2 cellular contexts compared by ENCODE assay signal in genomic region chr7:26213821-26214515, GRCh38.
TF ChIP-seq lines count a peak whose summit lies in the region.

No MANE protein-coding gene starts in this region.

TF ChIP-seq in GM23338, 12 proteins besides CTCF, POLR2A, EP300 and RAD21:
- TF ChIP-seq EZH2phosphoT487 (IDR thresholded peaks at IDR 0.05; ENCODE audit: unreplicated experiment) (no peak), ETS1 (IDR thresholded peaks at IDR 0.05) (no peak), JUNB (IDR thresholded peaks at IDR 0.05; ENCODE audit: unreplicated experiment) (no peak), ZNF462 (CRISPR knock-in tag; IDR thresholded peaks at IDR 0.05) (no peak), NANOG (IDR thresholded peaks at IDR 0.05; ENCODE audit: borderline replicate concordance) (no peak), ZNF331 (CRISPR knock-in tag; IDR thresholded peaks at IDR 0.05; ENCODE audit: low read depth) (no peak), EZH2 (IDR thresholded peaks at IDR 0.05; ENCODE audit: low read depth, unreplicated experiment) (no peak), REST (IDR thresholded peaks at IDR 0.05; ENCODE audit: unreplicated experiment) (no peak), POLR2AphosphoS5 (IDR thresholded peaks at IDR 0.05; ENCODE audit: low read depth) (no peak), ZNF114 (CRISPR knock-in tag; IDR thresholded peaks at IDR 0.05) (no peak)

TF ChIP-seq in endothelial cell of umbilical vein, 7 proteins besides CTCF, POLR2A, EP300 and RAD21:
- TF ChIP-seq GATA2 (IDR thresholded peaks at IDR 0.05; ENCODE audit: insufficient read depth, insufficient read length, low read depth, low read length) = no peak
- TF ChIP-seq EZH2 (IDR thresholded peaks at IDR 0.05; ENCODE audit: borderline replicate concordance, low read depth, low read length, severe bottlenecking) = no peak
- no peak for TF ChIP-seq MYC (IDR thresholded peaks at IDR 0.05; ENCODE audit: low read depth, low read length)
- no peak for TF ChIP-seq MAX (IDR thresholded peaks at IDR 0.05; ENCODE audit: insufficient read depth, insufficient read length)
- TF ChIP-seq POLR2AphosphoS5 (IDR thresholded peaks at IDR 0.05; ENCODE audit: insufficient read depth, low read depth, low read length) = peak; percentile 44
TF ChIP-seq in endothelial cell of umbilical vein: peak in this region for 1.
